ENCODE assay signal across 8 cellular contexts in genomic region chr20:63873477-63873971, GRCh38. TPM values are rescaled to one million over a fixed set of nuclear protein-coding genes. Genes with fewer than 3 reads are reported as not detected.
DNase-seq lines count a peak whose midpoint lies in the region; ATAC-seq and TF ChIP-seq lines count a peak whose summit lies in the region.

No MANE protein-coding gene starts in this region.

- no peaks in the 10 kb centered on the region for H3K9me3 ChIP-seq in upper lobe of right lung

- H3K27ac ChIP-seq in adipose tissue (ENCODE audit: low read depth, low read length) (peak overlapping the region; percentile 51), upper lobe of right lung (peak overlapping the region; percentile 73)

- intact Hi-C loops in upper lobe of right lung (cut with DNase I): no loop called here

- H3K36me3 ChIP-seq in upper lobe of right lung: peaks cover 93% of the 10 kb centered on the region

- DNase-seq in activated T-cell treated with anti-CD3 and anti-CD28 coated beads for 48 hours (ENCODE audit: low read depth): peak; percentile 22
- no peak for DNase-seq in activated T-cell treated with anti-CD3 and anti-CD28 coated beads for 4 hours
- DNase-seq in left kidney (ENCODE audit: low read depth, low spot score): peak; percentile 13
- DNase-seq in upper lobe of right lung: no peak
- DNase-seq in GM13976 (ENCODE audit: low spot score): no peak

- in situ Hi-C loops in GM13976 (cut with MboI; ENCODE audit: low sequenced_read_pairs, unreplicated experiment): loop anchor here (25.0 kb wide), 1 partner anchor 336 kb away; the partner anchor contains the start of genes PTK6 and SRMS

- H3K4me1 ChIP-seq in upper lobe of right lung: peaks cover 12% of the 10 kb centered on the region

- 56 to 90% (median 60%) methylated on average over 14 of the region's 14 CpGs for WGBS in adipose tissue, 3 donors

- TF ChIP-seq CTCF in upper lobe of right lung (IDR thresholded peaks at IDR 0.05): no peak
- TF ChIP-seq CTCF in GM13976 (IDR thresholded peaks at IDR 0.05; ENCODE audit: borderline replicate concordance, control extremely low read depth, extremely low read depth, insufficient read depth, missing control alignments): no peak

- H3K27me3 ChIP-seq in upper lobe of right lung: no peaks in the 10 kb centered on the region

- peak; percentile 89 for ATAC-seq in upper lobe of right lung
- no peak for ATAC-seq in HG03342 (IDR thresholded peaks at IDR 0.05; ENCODE audit: unreplicated experiment)
- ATAC-seq in HG02981 (IDR thresholded peaks at IDR 0.05; ENCODE audit: unreplicated experiment): no peak

- H3K4me3 ChIP-seq in upper lobe of right lung: no peak overlapping the region

RNA-seq across cellular contexts. Expression of gene TPD52L2, which starts 8.5 kb away (rescaled TPM):
- 100 to 1,000 TPM in 1 of 3 donors, 10 to 100 TPM in 2; 34.8 to 109 (median 88.8) TPM for polyA plus RNA-seq in adipose tissue
- total RNA-seq in upper lobe of right lung: 81.5 TPM

RNA-seq across cellular contexts. Expression of gene ABHD16B, which starts 12.2 kb away (rescaled TPM):
- 1 to 10 TPM in 1 of 3 donors, under 1 TPM in 1, not detected in 1; 0.72 to 1.2 TPM for polyA plus RNA-seq in adipose tissue
- total RNA-seq in upper lobe of right lung: not detected

RNA-seq across cellular contexts. Expression of gene DNAJC5, which starts 21.4 kb away (rescaled TPM):
- polyA plus RNA-seq in adipose tissue: 10 to 100 TPM; 19.0 to 22.9 (median 21.1) TPM
- 49.8 TPM for total RNA-seq in upper lobe of right lung

RNA-seq across cellular contexts. Expression of gene ZBTB46, which starts 42.5 kb away (rescaled TPM):
- polyA plus RNA-seq in adipose tissue: 1 to 10 TPM; 1.8 to 8.2 (median 6.1) TPM
- 19.7 TPM for total RNA-seq in upper lobe of right lung

Comparison
In these comparisons a context has a peak if more than half of its experiments do, and no peak if none do; other contexts are left out.
1. DNase-seq: peak in activated T-cell treated with anti-CD3 and anti-CD28 coated beads for 48 hours (single experiment) and left kidney (single experiment); none in activated T-cell treated with anti-CD3 and anti-CD28 coated beads for 4 hours (single experiment), upper lobe of right lung (single experiment) and GM13976 (single experiment).